ENCODE assay signal across 7 cellular contexts in genomic region chr1:32180186-32181060, GRCh38. TPM values are rescaled to one million over a fixed set of nuclear protein-coding genes. Genes with fewer than 3 reads are reported as not detected.
DNase-seq lines count a peak whose midpoint lies in the region; ATAC-seq, FAIRE-seq and TF ChIP-seq lines count a peak whose summit lies in the region.

No MANE protein-coding gene starts in this region.

- peak overlapping the region; percentile 79 for H3K4me2 ChIP-seq in KMS-11

- H3K9ac ChIP-seq in KMS-11, result peak overlapping the region; percentile 80

- H3K4me1 Mint-ChIP-seq in activated CD4-positive, alpha-beta memory T cell treated with anti-CD3 and anti-CD28 coated beads for 36 hours (ENCODE audit: low read depth), result peaks cover 43% of the 10 kb centered on the region
- H3K4me1 Mint-ChIP-seq in mesothelial cell of epicardium, result peaks cover 33% of the 10 kb centered on the region

- POLR2A ChIA-PET in activated CD4-positive, alpha-beta memory T cell treated with anti-CD3 and anti-CD28 coated beads for 36 hours (lab: Charles Lee), result interaction anchor here (0.8 to 3.6 kb wide), 13 partner anchors 10 to 166 kb away, joined by 3 to 20 read pairs (median 6); partner anchors contain the start of genes CCDC28B, IQCC, KPNA6 and MARCKSL1

- peaks cover 51% of the 10 kb centered on the region for H3K79me2 ChIP-seq in KMS-11 (ENCODE audit: insufficient read depth, low read depth)

- no peak for TF ChIP-seq POLR2A in GM12891 (IDR thresholded peaks at IDR 0.05; ENCODE audit: low read depth, low read length)

- DNase-seq in GM12891 (ENCODE audit: insufficient read length, low spot score) (peak; percentile 35), epidermal melanocyte (ENCODE audit: insufficient read length, low spot score) (peak; percentile 56), mesothelial cell of epicardium (ENCODE audit: low spot score in 2 of 2, unreplicated experiment in 2 of 2) (peak in 1 of 2 experiments; percentile 64), thoracic aorta (ENCODE audit: low spot score) (no peak)
- DNase-seq in activated CD4-positive, alpha-beta memory T cell treated with anti-CD3 and anti-CD28 coated beads for 36 hours, result peak; percentile 56

- no peaks in the 10 kb centered on the region for H3K27me3 Mint-ChIP-seq in activated CD4-positive, alpha-beta memory T cell treated with anti-CD3 and anti-CD28 coated beads for 36 hours
- H3K27me3 Mint-ChIP-seq in mesothelial cell of epicardium (ENCODE audit: low read depth), result no peaks in the 10 kb centered on the region

- no peaks in the 10 kb centered on the region for H3K9me3 Mint-ChIP-seq in activated CD4-positive, alpha-beta memory T cell treated with anti-CD3 and anti-CD28 coated beads for 36 hours
- no peaks in the 10 kb centered on the region for H3K9me3 Mint-ChIP-seq in mesothelial cell of epicardium

- H3K9me3 ChIP-seq in thoracic aorta, result no peaks in the 10 kb centered on the region

- H3K4me3 Mint-ChIP-seq in activated CD4-positive, alpha-beta memory T cell treated with anti-CD3 and anti-CD28 coated beads for 36 hours, result peak overlapping the region; percentile 91
- H3K4me3 Mint-ChIP-seq in mesothelial cell of epicardium, result peak overlapping the region; percentile 83

- H3K4me1 ChIP-seq in KMS-11 (ENCODE audit: low read depth, poor library complexity, severe bottlenecking), result peaks cover 73% of the 10 kb centered on the region
- H3K4me1 ChIP-seq in thoracic aorta (ENCODE audit: control insufficient read depth in 1 of 2, low read depth in 2 of 2), result peaks cover 20 to 55% of the 10 kb centered on the region in 2 donors

- ATAC-seq in thoracic aorta (ENCODE audit: insufficient number of reproducible peaks, low FRiP score, low read depth) (peak; percentile 21), GM18498 (IDR thresholded peaks at IDR 0.05; ENCODE audit: unreplicated experiment) (no peak)

- no peaks in the 10 kb centered on the region for H4K20me1 ChIP-seq in KMS-11 (ENCODE audit: insufficient read depth)

- FAIRE-seq in GM12891 (lab: Jason Lieb, UNC), result no peak

- peaks cover 45% of the 10 kb centered on the region for H3K36me3 Mint-ChIP-seq in activated CD4-positive, alpha-beta memory T cell treated with anti-CD3 and anti-CD28 coated beads for 36 hours
- peaks cover 19% of the 10 kb centered on the region for H3K36me3 Mint-ChIP-seq in mesothelial cell of epicardium

- peak overlapping the region; percentile 96 for H3K27ac Mint-ChIP-seq in activated CD4-positive, alpha-beta memory T cell treated with anti-CD3 and anti-CD28 coated beads for 36 hours
- peak overlapping the region; percentile 97 for H3K27ac Mint-ChIP-seq in mesothelial cell of epicardium

- H3K27ac ChIP-seq in KMS-11 (peak overlapping the region; percentile 56), thoracic aorta (peak overlapping the region; percentile 92 to 94)

- CTCF ChIA-PET in activated CD4-positive, alpha-beta memory T cell treated with anti-CD3 and anti-CD28 coated beads for 36 hours (lab: Charles Lee), result interaction anchor here (0.7 to 2.4 kb wide), 4 partner anchors 35 to 200 kb away, joined by 3 to 14 read pairs (median 3); partner anchors contain the start of gene KPNA6

- H2AFZ ChIP-seq in KMS-11 (ENCODE audit: low read depth), result peak overlapping the region; percentile 62; the same call in 1 of the 2 replicates

- no peaks in the 10 kb centered on the region for H3K27me3 ChIP-seq in KMS-11 (ENCODE audit: insufficient read depth, low read depth)
- H3K27me3 ChIP-seq in thoracic aorta (replicated peaks; ENCODE audit: insufficient read depth), result no peaks in the 10 kb centered on the region

- intact Hi-C loops in activated CD4-positive, alpha-beta memory T cell treated with anti-CD3 and anti-CD28 coated beads for 36 hours (cut with micrococcal nuclease), result loop anchor here (1.0 to 2.0 kb wide), 3 partner anchors 20 to 67 kb away; partner anchors contain the start of genes CCDC28B, EIF3I and TMEM234

- H3K36me3 ChIP-seq in KMS-11 (ENCODE audit: insufficient read depth), result peaks cover 21% of the 10 kb centered on the region; the same call in 1 of the 2 replicates
- peaks cover 11% of the 10 kb centered on the region for H3K36me3 ChIP-seq in thoracic aorta

- H3K4me3 ChIP-seq in KMS-11 (IDR thresholded peaks at IDR 0.05; ENCODE audit: insufficient read depth, low read depth, low read length) (peak overlapping the region; percentile 48), thoracic aorta (peak overlapping the region; percentile 82)

- TF ChIP-seq CTCF in KMS-11 (conservative IDR thresholded peaks at IDR 0.05; ENCODE audit: low read depth, low read length) (no peak), mesothelial cell of epicardium (IDR thresholded peaks at IDR 0.05; ENCODE audit: unreplicated experiment) (no peak), thoracic aorta (IDR thresholded peaks at IDR 0.05) (no peak)

TF ChIP-seq in GM12891, 5 proteins besides CTCF, POLR2A, EP300 and RAD21:
- TF ChIP-seq POLR2AphosphoS5 (IDR thresholded peaks at IDR 0.05; ENCODE audit: low read depth, low read length) (no peak), SPI1 (IDR thresholded peaks at IDR 0.05; ENCODE audit: low read depth, low read length) (0 out of 2 replicates have a peak, but pooled peaks have one; percentile 4)

RNA-seq across cellular contexts. Expression of gene TXLNA, which starts 0.9 kb away (rescaled TPM):
- polyA plus RNA-seq in GM12891 (2012; ENCODE audit: low read depth, missing spikeins), result 31.7 TPM
- total RNA-seq in activated CD4-positive, alpha-beta memory T cell treated with anti-CD3 and anti-CD28 coated beads for 36 hours, result 10 to 100 TPM; 77.4 to 78.2 TPM
- total RNA-seq in mesothelial cell of epicardium, result 56.6 to 59.7 TPM (median 57.2 TPM) in 3 replicates
- 10 to 100 TPM; 57.5 to 89.5 TPM for total RNA-seq in thoracic aorta

RNA-seq across cellular contexts. Expression of gene CCDC28B, which starts 20.0 kb away (rescaled TPM):
- polyA plus RNA-seq in GM12891 (2012; ENCODE audit: low read depth, missing spikeins), result 128 TPM
- 10 to 100 TPM; 13.4 to 14.8 TPM for total RNA-seq in activated CD4-positive, alpha-beta memory T cell treated with anti-CD3 and anti-CD28 coated beads for 36 hours
- 21.6 to 24.9 TPM (median 24.6 TPM) in 3 replicates for total RNA-seq in mesothelial cell of epicardium
- total RNA-seq in thoracic aorta, result 1 to 10 TPM in 1 of 2 donors, not detected in 1; 2.0 TPM

RNA-seq across cellular contexts. Expression of gene IQCC, which starts 25.0 kb away (rescaled TPM):
- polyA plus RNA-seq in GM12891 (2012; ENCODE audit: low read depth, missing spikeins), result 2.1 TPM
- 1 to 10 TPM; 4.5 to 5.2 TPM for total RNA-seq in activated CD4-positive, alpha-beta memory T cell treated with anti-CD3 and anti-CD28 coated beads for 36 hours
- 3.1 to 3.8 TPM (median 3.3 TPM) in 3 replicates for total RNA-seq in mesothelial cell of epicardium
- 1 to 10 TPM in 1 of 2 donors, not detected in 1; 1.4 TPM for total RNA-seq in thoracic aorta

RNA-seq across cellular contexts. Expression of gene DCDC2B, which starts 28.5 kb away (rescaled TPM):
- 0.05 TPM for polyA plus RNA-seq in GM12891 (2012; ENCODE audit: low read depth, missing spikeins)
- not detected for total RNA-seq in activated CD4-positive, alpha-beta memory T cell treated with anti-CD3 and anti-CD28 coated beads for 36 hours
- total RNA-seq in mesothelial cell of epicardium (0.11 TPM in 1 of 3 replicates, not detected in the others), thoracic aorta (not detected)

RNA-seq across cellular contexts. Expression of gene TMEM234, which starts 41.7 kb away (rescaled TPM):
- 10.9 TPM for polyA plus RNA-seq in GM12891 (2012; ENCODE audit: low read depth, missing spikeins)
- 1 to 10 TPM; 7.8 to 9.9 TPM for total RNA-seq in activated CD4-positive, alpha-beta memory T cell treated with anti-CD3 and anti-CD28 coated beads for 36 hours
- total RNA-seq in mesothelial cell of epicardium, result 28.9 to 33.3 TPM (median 32.9 TPM) in 3 replicates
- total RNA-seq in thoracic aorta, result 10 to 100 TPM in 1 of 2 donors, 1 to 10 TPM in 1; 9.5 to 20.0 TPM
